ENCODE assay signal across 12 cellular contexts in genomic region chr11:92269021-92269420, GRCh38. TPM values are rescaled to one million over a fixed set of nuclear protein-coding genes. Genes with fewer than 3 reads are reported as not detected.
A peak's percentile ranks its signal among the peaks of the same experiment; 100 is the strongest.
DNase-seq lines count a peak whose midpoint lies in the region; ATAC-seq, FAIRE-seq and TF ChIP-seq lines count a peak whose summit lies in the region.
"Had no signal": no experiment of that assay in that cellular context is flagged by ENCODE, and none has a peak within 500 bp of the region (broad histone marks: within the 10 kb centered on the region; RNA-seq: fewer than 3 reads in every experiment).

No MANE protein-coding gene starts in this region.

- TF ChIP-seq CTCF in Caco-2 (IDR thresholded peaks at IDR 0.05; ENCODE audit: insufficient read depth in 1 of 2, low read depth in 1 of 2, low read length in 1 of 2, severe bottlenecking in 1 of 2, unreplicated experiment in 1 of 2) (no peak), H1 (IDR thresholded peaks at IDR 0.05; ENCODE audit: control extremely low read depth in 1 of 3, insufficient read depth in 1 of 3, low read depth in 1 of 3, low read length in 3 of 3) (no peak), suprapubic skin (IDR thresholded peaks at IDR 0.05) (no peak)

- H3K27ac ChIP-seq in H1 (ENCODE audit: low read depth, low read length) (no peak overlapping the region), mesendoderm (ENCODE audit: low read depth, low read length) (no peak overlapping the region), suprapubic skin (no peak overlapping the region)

- WGBS in H1 (ENCODE audit: extremely low coverage in 1 of 2, insufficient coverage in 1 of 2, insufficient read length in 1 of 2, insufficient replicate concordance in 2 of 2, low coverage in 1 of 2, low lambda C conversion rate in 2 of 2, missing lambda C conversion rate in 1 of 2), 2 experiments = 80% methylated on average over 2 of the region's 2 CpGs; no CpG with 5 or more reads in 1 of the 2 experiments
- no CpG with 5 or more reads among the region's 2 CpGs for WGBS in mesendoderm (ENCODE audit: extremely low coverage, insufficient coverage, low lambda C conversion rate)
- WGBS in suprapubic skin = 60% methylated on average over 2 of the region's 2 CpGs

- peak; percentile 62 to 67 for DNase-seq in Caco-2
- DNase-seq in NCI-H226 = peak; percentile 74
- peak in 1 of 2 experiments; percentile 9 for DNase-seq in H1 (ENCODE audit: low read depth in 1 of 2, low spot score in 2 of 2)
- DNase-seq in mesendoderm = peak; percentile 96
- no peak for DNase-seq in activated naive CD8-positive, alpha-beta T cell treated with anti-CD3 and anti-CD28 coated beads for 36 hours
- DNase-seq in stimulated activated CD4-positive, alpha-beta T cell treated with anti-CD3 and anti-CD28 coated beads, Interleukin-1b, Interleukin-23, amount 100 ng/mL, for 48 hours = no peak
- no peak for DNase-seq in suprapubic skin (ENCODE audit: low spot score in 2 of 2)
- DNase-seq: CD8-positive, alpha-beta memory T cell; effector CD8-positive, alpha-beta T cell; NCI-H1105 had no signal

- H3K27ac Mint-ChIP-seq in Caco-2 (ENCODE audit: unreplicated experiment) = peak overlapping the region; percentile 70
- no peak overlapping the region for H3K27ac Mint-ChIP-seq in activated naive CD8-positive, alpha-beta T cell treated with anti-CD3 and anti-CD28 coated beads for 36 hours
- H3K27ac Mint-ChIP-seq: activated T-helper 17 cell treated with anti-CD3 and anti-CD28 coated beads, Interleukin-2, amount 50 U/mL, for 72 hours; CD8-positive, alpha-beta memory T cell had no signal

- no peak overlapping the region for H3K4ac ChIP-seq in H1 (replicated peaks; ENCODE audit: insufficient read length, low read depth, low read length)
- H3K4ac ChIP-seq in mesendoderm (ENCODE audit: low read depth, low read length) = no peak overlapping the region

- intact Hi-C loops in Caco-2 (cut with micrococcal nuclease; ENCODE audit: unreplicated experiment) = loop anchor here (1.0 to 5.0 kb wide), 3 partner anchors 17 to 58 kb away; no protein-coding TSS in a partner anchor

- peaks cover 26% of the 10 kb centered on the region for H3K9me3 Mint-ChIP-seq in Caco-2 (ENCODE audit: unreplicated experiment)
- peaks cover 1% of the 10 kb centered on the region for H3K9me3 Mint-ChIP-seq in activated naive CD8-positive, alpha-beta T cell treated with anti-CD3 and anti-CD28 coated beads for 36 hours
- H3K9me3 Mint-ChIP-seq: activated T-helper 17 cell treated with anti-CD3 and anti-CD28 coated beads, Interleukin-2, amount 50 U/mL, for 72 hours had no signal

- no peak overlapping the region for H3K14ac ChIP-seq in H1 (ENCODE audit: insufficient read length)

- H2AK5ac ChIP-seq in H1 (ENCODE audit: low read depth, low read length) = no peak overlapping the region
- no peak overlapping the region for H2AK5ac ChIP-seq in mesendoderm (ENCODE audit: low read length)

- H3K23ac ChIP-seq in H1 (ENCODE audit: insufficient read length) (no peak overlapping the region), mesendoderm (ENCODE audit: low read length) (no peak overlapping the region)

- peaks cover 63% of the 10 kb centered on the region for H3K4me1 Mint-ChIP-seq in Caco-2 (ENCODE audit: low read depth, unreplicated experiment)
- H3K4me1 Mint-ChIP-seq in activated naive CD8-positive, alpha-beta T cell treated with anti-CD3 and anti-CD28 coated beads for 36 hours = no peaks in the 10 kb centered on the region
- H3K4me1 Mint-ChIP-seq: activated T-helper 17 cell treated with anti-CD3 and anti-CD28 coated beads, Interleukin-2, amount 50 U/mL, for 72 hours; CD8-positive, alpha-beta memory T cell had no signal

- no peak overlapping the region for H4K91ac ChIP-seq in H1 (replicated peaks; ENCODE audit: insufficient read length, low read length)

- no peak overlapping the region for H4K5ac ChIP-seq in H1 (ENCODE audit: insufficient read length, low read depth, low read length)
- no peak overlapping the region for H4K5ac ChIP-seq in mesendoderm (ENCODE audit: low read length)

- POLR2A ChIA-PET in Caco-2 (lab: Charles Lee) (interaction anchor here (0.6 to 1.2 kb wide), 3 partner anchors 14 to 1471 kb away, joined by 3 to 17 read pairs (median 9); no protein-coding TSS in a partner anchor), H1 (lab: Charles Lee; ENCODE audit: partially characterized antibody) (interaction anchor here (1.3 to 1.5 kb wide), 2 partner anchors 11 to 15 kb away, joined by 4 read pairs; no protein-coding TSS in a partner anchor)

- H3K9ac ChIP-seq in H1 (replicated peaks in 1 of 4; ENCODE audit: extremely low read depth in 1 of 4, low read depth in 3 of 4, low read length in 3 of 4) = no peak overlapping the region
- no peak overlapping the region for H3K9ac ChIP-seq in mesendoderm (ENCODE audit: low read length)

- H2BK5ac ChIP-seq in H1 (ENCODE audit: low read depth, low read length) (no peak overlapping the region), mesendoderm (ENCODE audit: low read length) (no peak overlapping the region)

- no peak for ATAC-seq in HG02973 (IDR thresholded peaks at IDR 0.05; ENCODE audit: unreplicated experiment)
- ATAC-seq: activated T-helper 17 cell treated with anti-CD3 and anti-CD28 coated beads, Interleukin-2, amount 50 U/mL, for 72 hours had no signal

- H3K79me2 ChIP-seq in H1 (ENCODE audit: control insufficient read depth in 1 of 2, insufficient read depth in 2 of 2, low read length in 2 of 2) (no peaks in the 10 kb centered on the region), mesendoderm (ENCODE audit: control insufficient read depth, insufficient read depth, low read length) (peaks cover 12% of the 10 kb centered on the region)

- H2AFZ ChIP-seq in H1 (ENCODE audit: low read length) = no peak overlapping the region

- no peak overlapping the region for H2BK15ac ChIP-seq in H1 (ENCODE audit: low read length)
- no peak overlapping the region for H2BK15ac ChIP-seq in mesendoderm (replicated peaks; ENCODE audit: low read depth)

- H4K8ac ChIP-seq in H1 (ENCODE audit: extremely low read depth, insufficient read depth, low read length) (no peak overlapping the region), mesendoderm (ENCODE audit: low read depth, low read length) (no peak overlapping the region)

- no peak overlapping the region for H3K18ac ChIP-seq in H1 (ENCODE audit: extremely low read depth, low read length)
- H3K18ac ChIP-seq in mesendoderm (ENCODE audit: low read length) = no peak overlapping the region

- H3K27me3 ChIP-seq in Caco-2 (replicated peaks; ENCODE audit: control insufficient read depth, insufficient read depth, low read length) (no peaks in the 10 kb centered on the region), H1 (replicated peaks in 1 of 4; ENCODE audit: control insufficient read depth in 3 of 4, extremely low read depth in 1 of 4, insufficient read depth in 3 of 4, low read length in 3 of 4) (no peaks in the 10 kb centered on the region), mesendoderm (ENCODE audit: insufficient read depth, low read length, poor library complexity) (no peaks in the 10 kb centered on the region), suprapubic skin (no peaks in the 10 kb centered on the region)

- no peak overlapping the region for H2BK20ac ChIP-seq in H1 (ENCODE audit: low read length)

- H3K4me3 ChIP-seq in Caco-2 (ENCODE audit: low read depth, low read length) (no peak overlapping the region), H1 (ENCODE audit: extremely low read depth in 1 of 4, insufficient read depth in 2 of 4, low read depth in 3 of 4, low read length in 4 of 4) (no peak overlapping the region), mesendoderm (ENCODE audit: low read length) (no peak overlapping the region), suprapubic skin (no peak overlapping the region)

- H4K20me1 ChIP-seq in H1 (replicated peaks in 1 of 2; ENCODE audit: control insufficient read depth in 1 of 2, insufficient read depth in 2 of 2, low read length in 2 of 2) = no peaks in the 10 kb centered on the region

- H2BK120ac ChIP-seq in H1 (replicated peaks; ENCODE audit: low read depth, low read length) = no peak overlapping the region
- H2BK120ac ChIP-seq in mesendoderm (ENCODE audit: low read depth, low read length) = no peak overlapping the region

- TF ChIP-seq EP300 in H1 (IDR thresholded peaks at IDR 0.05; ENCODE audit: borderline replicate concordance in 1 of 2, low read depth in 2 of 2, low read length in 2 of 2) (no peak), suprapubic skin (IDR thresholded peaks at IDR 0.05) (no peak)

- H3K27me3 Mint-ChIP-seq in Caco-2 (ENCODE audit: insufficient read depth, unreplicated experiment) = no peaks in the 10 kb centered on the region
- H3K27me3 Mint-ChIP-seq in activated naive CD8-positive, alpha-beta T cell treated with anti-CD3 and anti-CD28 coated beads for 36 hours = no peaks in the 10 kb centered on the region
- H3K27me3 Mint-ChIP-seq: activated T-helper 17 cell treated with anti-CD3 and anti-CD28 coated beads, Interleukin-2, amount 50 U/mL, for 72 hours had no signal

- CTCF ChIA-PET in Caco-2 (lab: Charles Lee) (interaction anchor here (0.5 to 2.3 kb wide), 3 partner anchors 11 to 1199 kb away, joined by 3 to 12 read pairs (median 3); no protein-coding TSS in a partner anchor), H1 (lab: Charles Lee; ENCODE audit: partially characterized antibody) (interaction anchor here (0.6 to 1.7 kb wide), 6 partner anchors 9 to 127 kb away, joined by 3 to 5 read pairs (median 4); partner anchors contain the start of gene FAT3)

- H3K56ac ChIP-seq in H1 (replicated peaks; ENCODE audit: insufficient read length, low read depth, low read length) (no peak overlapping the region), mesendoderm (ENCODE audit: low read length) (no peak overlapping the region)

- H3K4me3 Mint-ChIP-seq in Caco-2 (ENCODE audit: unreplicated experiment) = no peak overlapping the region
- no peak overlapping the region for H3K4me3 Mint-ChIP-seq in activated naive CD8-positive, alpha-beta T cell treated with anti-CD3 and anti-CD28 coated beads for 36 hours
- H3K4me3 Mint-ChIP-seq: activated T-helper 17 cell treated with anti-CD3 and anti-CD28 coated beads, Interleukin-2, amount 50 U/mL, for 72 hours; CD8-positive, alpha-beta memory T cell had no signal

- no TSS peak for BruUV-seq in Caco-2 (replicated peaks; lab: Mats Ljungman, UMichigan)

- FAIRE-seq in H1 (lab: Jason Lieb, UNC) = no peak

- H3K79me1 ChIP-seq in H1 (ENCODE audit: low read depth, low read length) (no peaks in the 10 kb centered on the region), mesendoderm (ENCODE audit: low read length) (peaks cover 9% of the 10 kb centered on the region)

- TF ChIP-seq POLR2A in H1 (IDR thresholded peaks at IDR 0.05; ENCODE audit: control extremely low read depth in 1 of 2, low read depth in 2 of 2, low read length in 2 of 2) = no peak
- no peak for TF ChIP-seq POLR2A in suprapubic skin (IDR thresholded peaks at IDR 0.05)

- H3K36me3 ChIP-seq in Caco-2 (ENCODE audit: control insufficient read depth, insufficient read depth, low read length) (no peaks in the 10 kb centered on the region), H1 (ENCODE audit: control insufficient read depth in 2 of 4, insufficient read depth in 4 of 4, low read length in 3 of 4) (no peaks in the 10 kb centered on the region), mesendoderm (ENCODE audit: control insufficient read depth, insufficient read depth, low read length) (no peaks in the 10 kb centered on the region), suprapubic skin (no peaks in the 10 kb centered on the region)

- peaks cover 6% of the 10 kb centered on the region for H3K36me3 Mint-ChIP-seq in Caco-2 (ENCODE audit: insufficient read depth, unreplicated experiment)
- H3K36me3 Mint-ChIP-seq in activated naive CD8-positive, alpha-beta T cell treated with anti-CD3 and anti-CD28 coated beads for 36 hours = no peaks in the 10 kb centered on the region
- H3K36me3 Mint-ChIP-seq: CD8-positive, alpha-beta memory T cell had no signal

- TF ChIP-seq RAD21 in H1 (IDR thresholded peaks at IDR 0.05 in 1 of 2, conservative IDR thresholded peaks at IDR 0.05 in 1 of 2; ENCODE audit: low read depth in 2 of 2, low read length in 2 of 2) = no peak

- peaks cover 43% of the 10 kb centered on the region for H3K4me1 ChIP-seq in Caco-2
- peaks cover 5 to 12% (median 7%) of the 10 kb centered on the region in 4 experiments; a peak in 6 of 7 replicates for H3K4me1 ChIP-seq in H1 (replicated peaks in 1 of 4; ENCODE audit: control insufficient read depth in 3 of 4, insufficient read depth in 4 of 4, low read length in 3 of 4)
- peaks cover 10% of the 10 kb centered on the region for H3K4me1 ChIP-seq in mesendoderm (ENCODE audit: control insufficient read depth, low read depth, low read length)
- H3K4me1 ChIP-seq in suprapubic skin = no peaks in the 10 kb centered on the region

- H3K9me3 ChIP-seq in Caco-2 (0 out of 2 replicates have a peak, but pooled peaks cover 5% of the 10 kb centered on the region), H1 (ENCODE audit: insufficient read depth in 2 of 2, low read depth in 1 of 2, low read length in 1 of 2) (no peaks in the 10 kb centered on the region), suprapubic skin (no peaks in the 10 kb centered on the region)

- H3K23me2 ChIP-seq in H1 (ENCODE audit: low read depth, low read length) = no peaks in the 10 kb centered on the region

- no peak overlapping the region for H2BK12ac ChIP-seq in H1 (ENCODE audit: low read depth, low read length)

- H3K4me2 ChIP-seq in H1 (ENCODE audit: insufficient read depth in 1 of 2, low read depth in 2 of 2, low read length in 2 of 2) (no peak overlapping the region), mesendoderm (ENCODE audit: low read length) (no peak overlapping the region)

RNA-seq across cellular contexts. Expression of gene FAT3, which starts 44.4 kb away (rescaled TPM):
- 0.02 TPM in 1 of 2 replicates, not detected in the other for total RNA-seq in Caco-2 (2022)
- total RNA-seq in H1 (2021; fragmentation: NEBNext Ultra II Directional; extraction: Animal tissue kit (Norgen Biotek cat#: 25700)) = 18.4 and 24.4 TPM in 2 replicates
- 7.2 and 7.6 TPM in 2 replicates for polyA plus RNA-seq in H1 (2011; rRNA removed)
- polyA plus RNA-seq in H1 (2011; cell fraction: cytosol; rRNA removed) = 7.3 TPM
- 29.4 TPM for polyA plus RNA-seq in H1 (2011; cell fraction: nucleus; rRNA removed)
- polyA plus RNA-seq in H1 (2012, experiment 1 of 2) = 6.0 to 10.7 TPM (median 8.1 TPM) in 4 replicates
- 0.50 TPM for polyA plus RNA-seq in H1 (2012, experiment 2 of 2)
- 12.8 TPM for polyA plus RNA-seq in H1 (2013, experiment 1 of 2)
- polyA plus RNA-seq in H1 (2013, experiment 2 of 2) = 9.8 TPM
- polyA minus RNA-seq in H1 (2011; rRNA and poly(A)+ RNA removed) = 49.1 and 73.3 TPM in 2 replicates
- polyA minus RNA-seq in H1 (2011; cell fraction: cytosol; rRNA and poly(A)+ RNA removed) = 17.4 TPM
- 137 TPM for polyA minus RNA-seq in H1 (2011; cell fraction: nucleus; rRNA and poly(A)+ RNA removed)
- polyA plus RNA-seq in mesendoderm (2013, experiment 1 of 2) = 5.7 TPM
- 6.0 TPM for polyA plus RNA-seq in mesendoderm (2013, experiment 2 of 2)
- not detected for total RNA-seq in activated naive CD8-positive, alpha-beta T cell treated with anti-CD3 and anti-CD28 coated beads for 36 hours
- total RNA-seq in suprapubic skin = under 1 TPM; 0.19 to 0.48 (median 0.35) TPM
- total RNA-seq: activated T-helper 17 cell treated with anti-CD3 and anti-CD28 coated beads, Interleukin-2, amount 50 U/mL, for 72 hours; CD8-positive, alpha-beta memory T cell had no signal
- polyA plus RNA-seq: CD8-positive, alpha-beta memory T cell had no signal

Comparison
In these comparisons a context has a peak if more than half of its experiments do, and no peak if none do; other contexts are left out.
1. DNase-seq: peak in Caco-2 (2 of 2), NCI-H226 (single experiment) and mesendoderm (single experiment); none in activated naive CD8-positive, alpha-beta T cell treated with anti-CD3 and anti-CD28 coated beads for 36 hours (single experiment), stimulated activated CD4-positive, alpha-beta T cell treated with anti-CD3 and anti-CD28 coated beads, Interleukin-1b, Interleukin-23, amount 100 ng/mL, for 48 hours (single experiment) and suprapubic skin (0 of 2).
2. RNA of gene FAT3, which starts 44.4 kb away (total RNA-seq): 18.4 to 24.4 TPM in H1; 0.19 to 0.48 TPM in suprapubic skin, 0.02 TPM in Caco-2 and not detected in activated naive CD8-positive, alpha-beta T cell treated with anti-CD3 and anti-CD28 coated beads for 36 hours; every median in the first group is over 10 times any median in the second.